18 cellular contexts compared by ENCODE assay signal in the genomic region with DNA sequence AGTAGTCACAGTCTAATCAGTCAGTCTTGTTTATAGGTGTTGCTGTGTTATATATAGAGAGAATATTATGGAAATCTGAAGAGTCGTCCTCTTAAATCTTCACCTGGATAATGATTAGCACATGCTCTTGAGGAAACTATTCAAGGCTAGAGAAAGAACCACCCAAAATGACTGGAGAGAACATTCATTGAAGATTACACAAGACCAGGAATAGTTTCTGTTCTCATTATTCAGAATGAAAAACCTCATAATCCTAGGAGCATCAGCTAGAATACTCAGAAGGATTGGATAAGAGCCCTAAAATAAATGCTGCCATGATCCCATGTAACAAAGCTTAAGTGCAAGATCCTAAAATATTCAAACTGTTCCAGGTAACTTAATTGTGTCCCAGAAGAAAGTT.
DNase-seq lines count a peak whose midpoint lies in the region; ATAC-seq, FAIRE-seq and TF ChIP-seq lines count a peak whose summit lies in the region.
"Had no signal": no experiment of that assay in that cellular context is flagged by ENCODE, and none has a peak within 500 bp of the region (broad histone marks: within the 10 kb centered on the region; RNA-seq: fewer than 3 reads in every experiment).

No MANE protein-coding gene starts in this region.

- H4K8ac ChIP-seq in H1 (ENCODE audit: extremely low read depth, insufficient read depth, low read length) = no peak overlapping the region

- no peak for TF ChIP-seq POLR2A in H1 (IDR thresholded peaks at IDR 0.05; ENCODE audit: control extremely low read depth in 1 of 2, low read depth in 2 of 2, low read length in 2 of 2)
- no peak for TF ChIP-seq POLR2A in upper lobe of left lung (IDR thresholded peaks at IDR 0.05)

- H2AFZ ChIP-seq in PC-9 (peak overlapping the region; percentile 72; the same call in 1 of the 2 replicates), H1 (ENCODE audit: low read length) (0 out of 2 replicates have a peak overlapping the region, but pooled peaks have one; percentile 85)

- no peak overlapping the region for H3K14ac ChIP-seq in H1 (ENCODE audit: insufficient read length)

- no peak overlapping the region for H3K4ac ChIP-seq in H1 (replicated peaks; ENCODE audit: insufficient read length, low read depth, low read length)

- 0 out of 2 replicates have a peak, but pooled peaks cover 3% of the 10 kb centered on the region for H3F3A ChIP-seq in PC-9 (ENCODE audit: insufficient read depth, low read depth)

- H3K4me2 ChIP-seq in PC-9 = no peak overlapping the region
- H3K4me2 ChIP-seq in H1 (ENCODE audit: insufficient read depth in 1 of 2, low read depth in 2 of 2, low read length in 2 of 2) = no peak overlapping the region
- H3K4me2 ChIP-seq: BLaER1 had no signal

- H3K4me1 Mint-ChIP-seq in activated CD8-positive, alpha-beta T cell treated with anti-CD3 and anti-CD28 coated beads for 36 hours (ENCODE audit: low read depth) = no peaks in the 10 kb centered on the region
- H3K4me1 Mint-ChIP-seq: CD8-positive, alpha-beta memory T cell had no signal

- no peaks in the 10 kb centered on the region for H3K27me3 Mint-ChIP-seq in activated CD8-positive, alpha-beta T cell treated with anti-CD3 and anti-CD28 coated beads for 36 hours
- H3K27me3 Mint-ChIP-seq: CD8-positive, alpha-beta memory T cell had no signal

- no peak for TF ChIP-seq RAD21 in H1 (IDR thresholded peaks at IDR 0.05 in 1 of 2, conservative IDR thresholded peaks at IDR 0.05 in 1 of 2; ENCODE audit: low read depth in 2 of 2, low read length in 2 of 2)

- H3K27ac Mint-ChIP-seq in activated CD8-positive, alpha-beta T cell treated with anti-CD3 and anti-CD28 coated beads for 36 hours = no peak overlapping the region
- H3K27ac Mint-ChIP-seq: CD8-positive, alpha-beta memory T cell; HFFc6 had no signal

- no peak overlapping the region for H2BK15ac ChIP-seq in H1 (ENCODE audit: low read length)

- H3K79me1 ChIP-seq in H1 (ENCODE audit: low read depth, low read length) = no peaks in the 10 kb centered on the region

- no peak overlapping the region for H3K18ac ChIP-seq in H1 (ENCODE audit: extremely low read depth, low read length)

- TF ChIP-seq EP300 in H1 (IDR thresholded peaks at IDR 0.05; ENCODE audit: borderline replicate concordance in 1 of 2, low read depth in 2 of 2, low read length in 2 of 2) (no peak), upper lobe of left lung (IDR thresholded peaks at IDR 0.05) (no peak)

- peak; percentile 31 for FAIRE-seq in GM19239 (lab: Jason Lieb, UNC)
- no peak for FAIRE-seq in H1 (lab: Jason Lieb, UNC)
- FAIRE-seq: HepG2, HTR-8/SVneo had no signal

- H3K36me3 ChIP-seq in PC-9 (ENCODE audit: low read depth) (no peaks in the 10 kb centered on the region), H1 (ENCODE audit: control insufficient read depth in 2 of 4, insufficient read depth in 4 of 4, low read length in 3 of 4) (no peaks in the 10 kb centered on the region), upper lobe of left lung (no peaks in the 10 kb centered on the region)
- H3K36me3 ChIP-seq: BLaER1 had no signal

- H3K56ac ChIP-seq in H1 (replicated peaks; ENCODE audit: insufficient read length, low read depth, low read length) = no peak overlapping the region

- no peak for ATAC-seq in upper lobe of left lung (ENCODE audit: low FRiP score in 2 of 2)
- no peak for ATAC-seq in activated CD8-positive, alpha-beta T cell treated with anti-CD3 and anti-CD28 coated beads for 36 hours
- ATAC-seq: HepG2 had no signal

- DNase-seq in GM19239 (ENCODE audit: insufficient read length, low spot score) (no peak), PC-9 (no peak), H1 (ENCODE audit: low read depth in 1 of 2, low spot score in 2 of 2) (no peak), myocyte (ENCODE audit: low read depth) (peak; percentile 17), upper lobe of left lung (no peak), caudate nucleus (lab: John Stamatoyannopoulos, UW) (no peak), NCI-H1417 treated with DMSO at 0.1 percent for 48 hours (lab: John Stamatoyannopoulos, UW) (no peak)
- DNase-seq in activated CD8-positive, alpha-beta T cell treated with anti-CD3 and anti-CD28 coated beads for 36 hours = no peak
- DNase-seq: 8988T; AML-193; Caco-2; CD8-positive, alpha-beta memory T cell; GF-D8; HCEC 1CT; HFFc6 had no signal

- CTCF ChIA-PET in PC-9 (lab: Charles Lee) (no interaction called here), H1 (lab: Charles Lee; ENCODE audit: partially characterized antibody) (interaction anchor here (0.8 kb wide), 1 partner anchor 194 kb away, joined by 3 read pairs; no protein-coding TSS in a partner anchor)
- CTCF ChIA-PET in activated CD8-positive, alpha-beta T cell treated with anti-CD3 and anti-CD28 coated beads for 36 hours (lab: Charles Lee) = no interaction called here

- no peaks in the 10 kb centered on the region for H3K36me3 Mint-ChIP-seq in activated CD8-positive, alpha-beta T cell treated with anti-CD3 and anti-CD28 coated beads for 36 hours (ENCODE audit: low read depth)

- H4K20me1 ChIP-seq in PC-9 (ENCODE audit: insufficient read depth) (no peaks in the 10 kb centered on the region), H1 (replicated peaks in 1 of 2; ENCODE audit: control insufficient read depth in 1 of 2, insufficient read depth in 2 of 2, low read length in 2 of 2) (no peaks in the 10 kb centered on the region)
- H4K20me1 ChIP-seq: BLaER1 had no signal

- H3K4me1 ChIP-seq in PC-9 (replicated peaks; ENCODE audit: insufficient read depth) = peaks cover 11% of the 10 kb centered on the region
- H3K4me1 ChIP-seq in H1 (replicated peaks in 1 of 4; ENCODE audit: control insufficient read depth in 3 of 4, insufficient read depth in 4 of 4, low read length in 3 of 4) = no peaks in the 10 kb centered on the region
- peaks cover 0 to 4% (median 0%) of the 10 kb centered on the region in 4 donors for H3K4me1 ChIP-seq in upper lobe of left lung
- H3K4me1 ChIP-seq: BLaER1 had no signal

- no peak overlapping the region for H2BK5ac ChIP-seq in H1 (ENCODE audit: low read depth, low read length)

- H3K9me2 ChIP-seq in PC-9 (ENCODE audit: insufficient read depth) = no peaks in the 10 kb centered on the region

- H3K9me3 ChIP-seq in PC-9 (ENCODE audit: insufficient read depth, low read depth) (peaks cover 4% of the 10 kb centered on the region; the same call in 1 of the 2 replicates), H1 (ENCODE audit: insufficient read depth in 2 of 2, low read depth in 1 of 2, low read length in 1 of 2) (peaks cover 0 to 3% of the 10 kb centered on the region in 2 experiments; a peak in 2 of 4 replicates), upper lobe of left lung (no peaks in the 10 kb centered on the region)

- H3K23me2 ChIP-seq in H1 (ENCODE audit: low read depth, low read length) = no peaks in the 10 kb centered on the region

- H3K4me3 Mint-ChIP-seq in activated CD8-positive, alpha-beta T cell treated with anti-CD3 and anti-CD28 coated beads for 36 hours = no peak overlapping the region
- H3K4me3 Mint-ChIP-seq: CD8-positive, alpha-beta memory T cell; HFFc6 had no signal

- H2BK120ac ChIP-seq in H1 (replicated peaks; ENCODE audit: low read depth, low read length) = no peak overlapping the region

- H3K27ac ChIP-seq in PC-9 (no peak overlapping the region), H1 (ENCODE audit: low read depth, low read length) (no peak overlapping the region), upper lobe of left lung (no peak overlapping the region), caudate nucleus (ENCODE audit: low read depth, low read length) (no peak overlapping the region)
- H3K27ac ChIP-seq: BLaER1 had no signal

- no peak overlapping the region for H3K23ac ChIP-seq in H1 (ENCODE audit: insufficient read length)

- H3K9ac ChIP-seq in H1 (replicated peaks in 1 of 4; ENCODE audit: extremely low read depth in 1 of 4, low read depth in 3 of 4, low read length in 3 of 4) = no peak overlapping the region
- H3K9ac ChIP-seq: BLaER1 had no signal

- peaks cover 17% of the 10 kb centered on the region for H3K9me3 Mint-ChIP-seq in activated CD8-positive, alpha-beta T cell treated with anti-CD3 and anti-CD28 coated beads for 36 hours

- H4K5ac ChIP-seq in H1 (ENCODE audit: insufficient read length, low read depth, low read length) = no peak overlapping the region

- H3K79me2 ChIP-seq in PC-9 (ENCODE audit: low read depth) (no peaks in the 10 kb centered on the region), H1 (ENCODE audit: control insufficient read depth in 1 of 2, insufficient read depth in 2 of 2, low read length in 2 of 2) (no peaks in the 10 kb centered on the region)

- no peak overlapping the region for H2AK5ac ChIP-seq in H1 (ENCODE audit: low read depth, low read length)

- WGBS in H1 (ENCODE audit: extremely low coverage in 1 of 2, insufficient coverage in 1 of 2, insufficient read length in 1 of 2, insufficient replicate concordance in 2 of 2, low coverage in 1 of 2, low lambda C conversion rate in 2 of 2, missing lambda C conversion rate in 1 of 2), 2 experiments = 100% methylated on average over 1 of the region's 1 CpG; no CpG with 5 or more reads in 1 of the 2 experiments
- whole genome bisulfite sequencing in upper lobe of left lung, 2 donors = 71 to 72% methylated on average over 1 of the region's 1 CpG

- H3K27me3 ChIP-seq in PC-9 (ENCODE audit: insufficient read depth, low read depth) (no peaks in the 10 kb centered on the region), H1 (replicated peaks in 1 of 4; ENCODE audit: control insufficient read depth in 3 of 4, extremely low read depth in 1 of 4, insufficient read depth in 3 of 4, low read length in 3 of 4) (no peaks in the 10 kb centered on the region), upper lobe of left lung (no peaks in the 10 kb centered on the region)
- H3K27me3 ChIP-seq: BLaER1 had no signal

- no peak overlapping the region for H2BK20ac ChIP-seq in H1 (ENCODE audit: low read length)

- no peak overlapping the region for H4K91ac ChIP-seq in H1 (replicated peaks; ENCODE audit: insufficient read length, low read length)

- TF ChIP-seq CTCF in PC-9 (conservative IDR thresholded peaks at IDR 0.05) = no peak
- no peak for TF ChIP-seq CTCF in H1 (IDR thresholded peaks at IDR 0.05; ENCODE audit: control extremely low read depth in 1 of 3, insufficient read depth in 1 of 3, low read depth in 1 of 3, low read length in 3 of 3)
- no peak for TF ChIP-seq CTCF in upper lobe of left lung (IDR thresholded peaks at IDR 0.05)
- TF ChIP-seq CTCF in activated CD8-positive, alpha-beta T cell treated with anti-CD3 and anti-CD28 coated beads for 36 hours (IDR thresholded peaks at IDR 0.05) = no peak

- intact Hi-C loops in PC-9 (cut with micrococcal nuclease; ENCODE audit: unreplicated experiment) = no loop called here
- intact Hi-C loops in activated CD8-positive, alpha-beta T cell treated with anti-CD3 and anti-CD28 coated beads for 36 hours (cut with micrococcal nuclease) = no loop called here

- H3K4me3 ChIP-seq in PC-9 (no peak overlapping the region), H1 (ENCODE audit: extremely low read depth in 1 of 4, insufficient read depth in 2 of 4, low read depth in 3 of 4, low read length in 4 of 4) (no peak overlapping the region), upper lobe of left lung (no peak overlapping the region)
- H3K4me3 ChIP-seq: BLaER1 had no signal

- POLR2A ChIA-PET in PC-9 (lab: Charles Lee; ENCODE audit: unreplicated experiment) = no interaction called here
- POLR2A ChIA-PET in H1 (lab: Charles Lee; ENCODE audit: partially characterized antibody) = no interaction called here
- POLR2A ChIA-PET in activated CD8-positive, alpha-beta T cell treated with anti-CD3 and anti-CD28 coated beads for 36 hours (lab: Charles Lee) = interaction anchor here (0.6 kb wide), 1 partner anchor 160 kb away, joined by 3 read pairs; no protein-coding TSS in a partner anchor

- no TSS peak for BruUV-seq in PC-9 (replicated peaks; lab: Mats Ljungman, UMichigan)

- H2BK12ac ChIP-seq in H1 (ENCODE audit: low read depth, low read length) = no peak overlapping the region
